In the genomic region with DNA sequence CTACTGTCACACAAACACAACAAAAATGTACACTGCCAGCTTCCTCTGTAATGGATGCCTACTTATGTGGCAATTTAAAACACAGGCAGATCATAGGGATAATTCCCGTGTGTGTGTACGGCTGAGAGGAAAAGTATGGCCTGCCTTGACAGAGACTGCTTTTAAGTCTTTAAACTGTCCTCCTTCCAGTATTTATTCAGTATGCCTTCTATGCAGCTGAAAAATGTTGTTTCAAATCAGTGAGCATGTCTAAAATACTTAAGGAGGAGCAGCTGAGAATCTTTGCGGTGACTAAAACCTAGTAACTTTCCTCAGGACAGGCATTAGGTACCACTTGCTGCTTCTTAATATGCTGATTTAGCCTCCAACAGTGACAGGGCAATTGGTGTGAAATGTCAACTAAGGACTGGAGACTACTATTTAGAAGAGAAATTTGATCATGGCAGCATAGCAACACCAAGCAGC, we compare ENCODE assay signal across 21 cellular contexts.
DNase-seq lines count a peak whose midpoint lies in the region; ATAC-seq and TF ChIP-seq lines count a peak whose summit lies in the region.
"Had no signal": no experiment of that assay in that cellular context is flagged by ENCODE, and none has a peak within 500 bp of the region (broad histone marks: within the 10 kb centered on the region; RNA-seq: fewer than 3 reads in every experiment).

No MANE protein-coding gene starts in this region.

- H3K4me1 ChIP-seq in heart right ventricle: peaks cover 0 to 70% (median 43%) of the 10 kb centered on the region in 9 donors

- no peaks in the 10 kb centered on the region for H3K9me3 ChIP-seq in heart right ventricle
- H3K9me3 ChIP-seq: gastroesophageal sphincter, MG63 had no signal

- H3K4me1 Mint-ChIP-seq in glutamatergic neuron (ENCODE audit: low read depth, unreplicated experiment) (peaks cover 33% of the 10 kb centered on the region), nephron progenitor cell (peaks cover 25% of the 10 kb centered on the region)
- H3K4me1 Mint-ChIP-seq in activated T-cell treated with anti-CD3 and anti-CD28 coated beads, Interleukin-2, amount 50 U/mL, for 4 hours (ENCODE audit: low read depth): no peaks in the 10 kb centered on the region
- H3K4me1 Mint-ChIP-seq: activated T-helper 17 cell treated with anti-CD3 and anti-CD28 coated beads, Interleukin-2, amount 50 U/mL, for 72 hours; naive B cell had no signal

- TF ChIP-seq CTCF in heart right ventricle (IDR thresholded peaks at IDR 0.05) (no peak), glutamatergic neuron (IDR thresholded peaks at IDR 0.05; ENCODE audit: partially characterized antibody, unreplicated experiment) (no peak), nephron progenitor cell (IDR thresholded peaks at IDR 0.05) (no peak)

- peak in 6 of 8 donors; percentile 28 to 52 (median 45) for ATAC-seq in heart right ventricle
- no peak for ATAC-seq in Right ventricle myocardium inferior
- no peak for ATAC-seq in activated T-cell treated with anti-CD3 and anti-CD28 coated beads, Interleukin-2, amount 50 U/mL, for 4 hours
- ATAC-seq: activated T-helper 17 cell treated with anti-CD3 and anti-CD28 coated beads, Interleukin-2, amount 50 U/mL, for 72 hours; gastroesophageal sphincter; HCT116 had no signal

- H3K36me3 ChIP-seq in heart right ventricle: no peaks in the 10 kb centered on the region
- H3K36me3 ChIP-seq: gastroesophageal sphincter, MG63, suprapubic skin had no signal

- H3K36me3 Mint-ChIP-seq in glutamatergic neuron (ENCODE audit: unreplicated experiment) (peaks cover 4% of the 10 kb centered on the region), nephron progenitor cell (ENCODE audit: low read depth) (peaks cover 9% of the 10 kb centered on the region)
- H3K36me3 Mint-ChIP-seq in activated T-cell treated with anti-CD3 and anti-CD28 coated beads, Interleukin-2, amount 50 U/mL, for 4 hours (ENCODE audit: insufficient read depth): no peaks in the 10 kb centered on the region
- H3K36me3 Mint-ChIP-seq: naive B cell had no signal

- WGBS in heart right ventricle, 2 donors: 79 to 83% methylated on average over 3 of the region's 3 CpGs

- no peaks in the 10 kb centered on the region for H3K27me3 ChIP-seq in heart right ventricle
- H3K27me3 ChIP-seq: gastroesophageal sphincter, MG63, suprapubic skin had no signal

- DNase-seq in heart right ventricle (no peak), Right ventricle myocardium inferior (ENCODE audit: missing footprints) (no peak), glutamatergic neuron (no peak), nephron progenitor cell (no peak), KBM-7 (no peak), NCI-H526 treated with DMSO at 0.1 percent for 48 hours (lab: John Stamatoyannopoulos, UW) (no peak)
- no peak for DNase-seq in activated T-cell treated with anti-CD3 and anti-CD28 coated beads, Interleukin-2, amount 50 U/mL, for 4 hours
- DNase-seq in activated effector memory CD4-positive, alpha-beta T cell treated with Interleukin-2 at 50 U/mL for 16 hours: no peak
- DNase-seq: ACHN, C1 segment of cervical spinal cord, erythroblast, MG63, naive B cell, NCI-H187, NCI-H524 treated with DMSO at 0.1 percent for 48 hours, SHP77 had no signal

- H3K27me3 Mint-ChIP-seq in glutamatergic neuron (ENCODE audit: unreplicated experiment): peaks cover 5% of the 10 kb centered on the region
- no peaks in the 10 kb centered on the region for H3K27me3 Mint-ChIP-seq in nephron progenitor cell (ENCODE audit: low read depth, poor library complexity)
- H3K27me3 Mint-ChIP-seq in activated T-cell treated with anti-CD3 and anti-CD28 coated beads, Interleukin-2, amount 50 U/mL, for 4 hours (ENCODE audit: low read depth): no peaks in the 10 kb centered on the region
- H3K27me3 Mint-ChIP-seq: activated T-helper 17 cell treated with anti-CD3 and anti-CD28 coated beads, Interleukin-2, amount 50 U/mL, for 72 hours; naive B cell had no signal

- no peak overlapping the region for H3K4me3 ChIP-seq in heart right ventricle
- H3K4me3 ChIP-seq: gastroesophageal sphincter, lung, MG63, suprapubic skin had no signal

- intact Hi-C loops in heart right ventricle (cut with DNase I): no loop called here
- intact Hi-C loops in Right ventricle myocardium inferior (cut with DNase I): loop anchor here (10.0 kb wide), 1 partner anchor 128 kb away; a partner anchor contains a TSS

- H3K9me3 Mint-ChIP-seq in glutamatergic neuron (ENCODE audit: unreplicated experiment): no peaks in the 10 kb centered on the region
- H3K9me3 Mint-ChIP-seq in nephron progenitor cell: peaks cover 4% of the 10 kb centered on the region
- H3K9me3 Mint-ChIP-seq in activated T-cell treated with anti-CD3 and anti-CD28 coated beads, Interleukin-2, amount 50 U/mL, for 4 hours: peaks cover 7% of the 10 kb centered on the region

- in situ Hi-C loops in KBM-7 (cut with MboI; ENCODE audit: low pct_unique_long_range_greater_than_20kb, low sequenced_read_pairs): no loop called here

- H3K4me3 Mint-ChIP-seq in glutamatergic neuron (ENCODE audit: unreplicated experiment) (no peak overlapping the region), nephron progenitor cell (no peak overlapping the region)
- H3K4me3 Mint-ChIP-seq in activated T-cell treated with anti-CD3 and anti-CD28 coated beads, Interleukin-2, amount 50 U/mL, for 4 hours: no peak overlapping the region
- H3K4me3 Mint-ChIP-seq: activated T-helper 17 cell treated with anti-CD3 and anti-CD28 coated beads, Interleukin-2, amount 50 U/mL, for 72 hours; naive B cell had no signal

- peak overlapping the region in 6 of 10 donors; percentile 17 to 67 (median 42) for H3K27ac ChIP-seq in heart right ventricle
- H3K27ac ChIP-seq: gastroesophageal sphincter, suprapubic skin had no signal

- H3K27ac Mint-ChIP-seq in glutamatergic neuron (ENCODE audit: unreplicated experiment): peak overlapping the region; percentile 54
- peak overlapping the region; percentile 96 for H3K27ac Mint-ChIP-seq in nephron progenitor cell
- H3K27ac Mint-ChIP-seq: activated T-helper 17 cell treated with anti-CD3 and anti-CD28 coated beads, Interleukin-2, amount 50 U/mL, for 72 hours; naive B cell had no signal

Comparison
In these comparisons a context has a peak if more than half of its experiments do, and no peak if none do; other contexts are left out.
1. ATAC-seq: peak in heart right ventricle (6 of 8); none in Right ventricle myocardium inferior (single experiment) and activated T-cell treated with anti-CD3 and anti-CD28 coated beads, Interleukin-2, amount 50 U/mL, for 4 hours (0 of 2).